ENCODE assay signal across 8 cellular contexts in the genomic region with DNA sequence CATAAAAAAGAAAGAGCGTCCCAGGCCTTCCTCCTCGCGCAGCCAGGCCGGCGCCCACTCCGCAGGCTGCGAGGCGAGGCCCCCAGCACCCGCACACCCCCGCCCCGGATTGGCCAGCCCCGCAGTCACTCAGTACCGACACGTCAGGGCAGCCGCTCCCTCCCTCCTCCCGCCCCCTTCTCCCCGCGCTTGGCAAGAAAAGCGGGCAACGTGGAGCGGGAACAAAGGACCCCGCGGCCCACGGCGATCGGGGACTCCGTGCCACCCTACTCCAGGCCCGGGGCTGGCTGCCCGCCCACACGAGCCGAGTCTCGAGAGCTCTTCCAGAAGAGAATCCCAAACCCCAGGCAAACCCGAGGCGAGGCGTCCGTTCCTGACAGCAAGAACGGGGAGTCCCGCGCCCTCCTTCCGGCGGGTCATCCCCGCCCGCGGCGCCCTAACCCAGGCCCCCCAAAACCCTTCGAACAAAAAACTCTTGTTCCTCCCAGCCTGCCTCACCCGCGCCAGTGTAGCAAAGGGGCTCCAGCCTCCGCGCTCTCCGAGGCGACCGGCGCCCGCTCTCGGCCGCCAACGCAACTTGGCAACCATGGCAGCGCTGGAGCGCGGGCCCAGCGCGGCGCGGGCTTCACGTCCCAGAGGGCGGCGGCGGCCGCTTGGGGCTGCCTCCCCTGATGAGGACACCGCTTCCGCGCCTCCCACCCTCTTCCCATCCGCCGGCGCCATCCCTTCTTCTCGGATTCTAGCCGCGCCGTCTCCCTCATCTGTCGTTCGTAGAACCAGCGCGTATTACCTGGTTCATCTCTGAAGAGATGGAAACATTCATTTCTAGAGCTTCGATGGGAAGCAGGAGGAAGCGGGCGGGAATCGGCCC. TPM values are rescaled to one million over a fixed set of nuclear protein-coding genes. Genes with fewer than 3 reads are reported as not detected.
DNase-seq lines count a peak whose midpoint lies in the region; ATAC-seq and TF ChIP-seq lines count a peak whose summit lies in the region.

No MANE protein-coding gene starts in this region.

- DNase-seq in CD8-positive, alpha-beta memory T cell: peak; percentile 85 to 94 (median 88)
- DNase-seq in HK-2 (ENCODE audit: unreplicated experiment) (peak; percentile 94), NK-92 (lab: John Stamatoyannopoulos, UW; ENCODE audit: unreplicated experiment) (peak; percentile 77), mesothelial cell of epicardium (ENCODE audit: low spot score in 2 of 2, unreplicated experiment in 2 of 2) (peak; percentile 93 to 95)
- peak; percentile 71 for DNase-seq in activated CD8-positive, alpha-beta memory T cell treated with anti-CD3 and anti-CD28 coated beads, Interleukin-2, amount 50 U/mL, for 1 hour (ENCODE audit: extremely low read depth)
- peak; percentile 76 for DNase-seq in stimulated activated CD8-positive, alpha-beta memory T cell treated with anti-CD3 and anti-CD28 coated beads, Interleukin-15, amount 100 ng/mL, for 24 hours (ENCODE audit: low read depth)

- H3K36me3 ChIP-seq in CD8-positive, alpha-beta memory T cell (ENCODE audit: insufficient read depth, low read length): no peaks in the 10 kb centered on the region
- H3K36me3 ChIP-seq in endocrine pancreas (ENCODE audit: control insufficient read depth, insufficient read depth, low read length): no peaks in the 10 kb centered on the region

- peak overlapping the region; percentile 98 for H3K27ac ChIP-seq in CD8-positive, alpha-beta memory T cell (ENCODE audit: low read depth, low read length)

- POLR2A ChIA-PET in CD8-positive, alpha-beta memory T cell (lab: Charles Lee): interaction anchor here (0.5 to 3.1 kb wide), 20 partner anchors 11 to 475 kb away, joined by 3 to 28 read pairs (median 5); a partner anchor contains a TSS

- peak; percentile 50 for ATAC-seq in GM19452 (IDR thresholded peaks at IDR 0.05; ENCODE audit: unreplicated experiment)

- peak overlapping the region; percentile 91 for H3K4me3 ChIP-seq in CD8-positive, alpha-beta memory T cell (ENCODE audit: low read length)
- peak overlapping the region; percentile 80 for H3K4me3 ChIP-seq in endocrine pancreas (ENCODE audit: control insufficient read depth, insufficient read depth, low read length)

- H3K27me3 ChIP-seq in CD8-positive, alpha-beta memory T cell (ENCODE audit: insufficient read depth, low read length, poor library complexity, severe bottlenecking): no peaks in the 10 kb centered on the region
- no peaks in the 10 kb centered on the region for H3K27me3 ChIP-seq in endocrine pancreas (ENCODE audit: control insufficient read depth, insufficient read depth, low read length)

- no peaks in the 10 kb centered on the region for H3K9me3 Mint-ChIP-seq in CD8-positive, alpha-beta memory T cell
- peaks cover 7% of the 10 kb centered on the region for H3K9me3 Mint-ChIP-seq in mesothelial cell of epicardium

- peaks cover 0 to 31% (median 0%) of the 10 kb centered on the region in 3 donors for H3K36me3 Mint-ChIP-seq in CD8-positive, alpha-beta memory T cell
- peaks cover 8% of the 10 kb centered on the region for H3K36me3 Mint-ChIP-seq in mesothelial cell of epicardium

- peaks cover 55 to 65% (median 64%) of the 10 kb centered on the region in 3 donors for H3K4me1 Mint-ChIP-seq in CD8-positive, alpha-beta memory T cell
- peaks cover 59% of the 10 kb centered on the region for H3K4me1 Mint-ChIP-seq in mesothelial cell of epicardium

- CTCF ChIA-PET in CD8-positive, alpha-beta memory T cell (lab: Charles Lee): interaction anchor here (0.7 to 5.0 kb wide), 30 partner anchors 11 to 378 kb away, joined by 3 to 36 read pairs (median 5); a partner anchor contains a TSS

- peaks cover 54% of the 10 kb centered on the region for H3K4me1 ChIP-seq in CD8-positive, alpha-beta memory T cell (ENCODE audit: insufficient read depth, low read length)
- H3K4me1 ChIP-seq in endocrine pancreas (ENCODE audit: control insufficient read depth, insufficient read depth, low read length): peaks cover 34% of the 10 kb centered on the region

- TF ChIP-seq CTCF in mesothelial cell of epicardium (IDR thresholded peaks at IDR 0.05; ENCODE audit: unreplicated experiment): no peak

- H3K9me3 ChIP-seq in CD8-positive, alpha-beta memory T cell (ENCODE audit: low read length): no peaks in the 10 kb centered on the region
- H3K9me3 ChIP-seq in endocrine pancreas (ENCODE audit: control insufficient read depth, low read length): no peaks in the 10 kb centered on the region

- peaks cover 0 to 10% of the 10 kb centered on the region in 2 donors for H3K27me3 Mint-ChIP-seq in CD8-positive, alpha-beta memory T cell
- H3K27me3 Mint-ChIP-seq in mesothelial cell of epicardium (ENCODE audit: low read depth): no peaks in the 10 kb centered on the region

- H3K27ac Mint-ChIP-seq in CD8-positive, alpha-beta memory T cell: peak overlapping the region; percentile 95 to 100 (median 99)
- H3K27ac Mint-ChIP-seq in mesothelial cell of epicardium: peak overlapping the region; percentile 98

- peak overlapping the region; percentile 93 to 99 (median 98) for H3K4me3 Mint-ChIP-seq in CD8-positive, alpha-beta memory T cell
- peak overlapping the region; percentile 92 for H3K4me3 Mint-ChIP-seq in mesothelial cell of epicardium

- H3K9ac ChIP-seq in endocrine pancreas (ENCODE audit: control insufficient read depth, insufficient read depth, low read length): peak overlapping the region; percentile 96

RNA-seq across cellular contexts. Expression of a gene that starts 0.6 kb away (rescaled TPM):
- total RNA-seq in CD8-positive, alpha-beta memory T cell: 100 to 1,000 TPM; 205 to 208 TPM
- 51.7 TPM for polyA plus RNA-seq in CD8-positive, alpha-beta memory T cell
- total RNA-seq in mesothelial cell of epicardium: 162 to 167 TPM (median 166 TPM) in 3 replicates

Comparison
In these comparisons a context has a peak if more than half of its experiments do, and no peak if none do; other contexts are left out.
1. Peak in every context shown above with its lines: DNase-seq, ATAC-seq, H3K4me3 ChIP-seq and H3K27ac ChIP-seq.